ENCODE assay signal across 1 cellular context in genomic region chr6:2989332-2990178, GRCh38.
TF ChIP-seq lines count a peak whose summit lies in the region.

No MANE protein-coding gene starts in this region.

TF ChIP-seq in HepG2, 621 proteins besides CTCF, POLR2A, EP300 and RAD21 (continued from another document and continues in another):
- TF ChIP-seq FOXK2 (IDR thresholded peaks at IDR 0.05) (peak; percentile 99), JUND (CRISPR knock-in tag; IDR thresholded peaks at IDR 0.05) (no peak), ZFP82 (CRISPR knock-in tag; IDR thresholded peaks at IDR 0.05; ENCODE audit: borderline replicate concordance) (no peak; the same call in 1 of the 2 replicates), ETV5 (CRISPR knock-in tag; IDR thresholded peaks at IDR 0.05; ENCODE audit: borderline replicate concordance) (peak; percentile 33; the same call in 1 of the 2 replicates), ZBTB26 (CRISPR knock-in tag; IDR thresholded peaks at IDR 0.05; ENCODE audit: borderline replicate concordance) (0 out of 2 replicates have a peak, but pooled peaks have one; percentile 46), FOSL2 (CRISPR knock-in tag; IDR thresholded peaks at IDR 0.05) (peak; percentile 57), ARID4A (CRISPR knock-in tag; IDR thresholded peaks at IDR 0.05; ENCODE audit: borderline replicate concordance) (peak; percentile 53; the same call in 1 of the 2 replicates), ZNF354B (CRISPR knock-in tag; IDR thresholded peaks at IDR 0.05) (no peak), ELF3 (CRISPR knock-in tag; IDR thresholded peaks at IDR 0.05) (peak; percentile 10), MXD3 (CRISPR knock-in tag; IDR thresholded peaks at IDR 0.05) (peak; percentile 42; the same call in 1 of the 2 replicates), ATF7-NPFF (CRISPR knock-in tag; IDR thresholded peaks at IDR 0.05; ENCODE audit: low read depth) (no peak), ZNF782 (CRISPR knock-in tag; IDR thresholded peaks at IDR 0.05; ENCODE audit: borderline replicate concordance) (0 out of 2 replicates have a peak, but pooled peaks have one; percentile 60), GPN1 (CRISPR knock-in tag; IDR thresholded peaks at IDR 0.05; ENCODE audit: borderline replicate concordance) (no peak), ZNF558 (CRISPR knock-in tag; IDR thresholded peaks at IDR 0.05; ENCODE audit: borderline replicate concordance) (0 out of 2 replicates have a peak, but pooled peaks have one; percentile 8), AHR (CRISPR knock-in tag; IDR thresholded peaks at IDR 0.05) (no peak), ZNF564 (CRISPR knock-in tag; IDR thresholded peaks at IDR 0.05) (no peak), GATAD2A (CRISPR knock-in tag; IDR thresholded peaks at IDR 0.05) (peak; percentile 36), IKZF4 (CRISPR knock-in tag; IDR thresholded peaks at IDR 0.05; ENCODE audit: borderline replicate concordance, low read depth, not compliant biosample characterization) (no peak), SIX1 (CRISPR knock-in tag; IDR thresholded peaks at IDR 0.05; ENCODE audit: borderline replicate concordance) (no peak; the same call in 1 of the 2 replicates), NFRKB (IDR thresholded peaks at IDR 0.05) (peak; percentile 72), KLF6 (CRISPR knock-in tag; IDR thresholded peaks at IDR 0.05) (peak; percentile 65; the same call in 1 of the 2 replicates), PBX2 (CRISPR knock-in tag; IDR thresholded peaks at IDR 0.05) (no peak), ZNF761 (CRISPR knock-in tag; conservative IDR thresholded peaks at IDR 0.05) (0 out of 2 replicates have a peak, but pooled peaks have one; percentile 47), FOXP1 (IDR thresholded peaks at IDR 0.05) (peak; percentile 80), FOXP1 (CRISPR knock-in tag; IDR thresholded peaks at IDR 0.05) (peak; percentile 67), HMGXB4 (CRISPR knock-in tag; IDR thresholded peaks at IDR 0.05; ENCODE audit: borderline replicate concordance in 1 of 2, low read depth in 1 of 2) (peak in 1 of 2 experiments; percentile 20; a peak in 2 of 4 replicates), ZSCAN29 (CRISPR knock-in tag; conservative IDR thresholded peaks at IDR 0.05) (no peak; the same call in 1 of the 2 replicates), NFE2L1 (CRISPR knock-in tag; IDR thresholded peaks at IDR 0.05; ENCODE audit: borderline replicate concordance) (no peak), FOXA3 (CRISPR knock-in tag; IDR thresholded peaks at IDR 0.05) (peak; percentile 15), KLF11 (CRISPR knock-in tag; IDR thresholded peaks at IDR 0.05) (peak; percentile 83; the same call in 1 of the 2 replicates), ZNF337 (CRISPR knock-in tag; IDR thresholded peaks at IDR 0.05; ENCODE audit: borderline replicate concordance, low read depth) (no peak), SKIL (CRISPR knock-in tag; IDR thresholded peaks at IDR 0.05; ENCODE audit: borderline replicate concordance) (no peak), MTA3 (CRISPR knock-in tag; IDR thresholded peaks at IDR 0.05) (no peak), ZNF124 (CRISPR knock-in tag; IDR thresholded peaks at IDR 0.05) (no peak), ZNF609 (CRISPR knock-in tag; IDR thresholded peaks at IDR 0.05; ENCODE audit: borderline replicate concordance) (peak; percentile 54; the same call in 1 of the 2 replicates), SKI (IDR thresholded peaks at IDR 0.05; ENCODE audit: partially characterized antibody) (no peak), ELK4 (CRISPR knock-in tag; IDR thresholded peaks at IDR 0.05; ENCODE audit: borderline replicate concordance) (peak; percentile 99; the same call in 1 of the 2 replicates), MAFK (conservative IDR thresholded peaks at IDR 0.05 in 1 of 2, IDR thresholded peaks at IDR 0.05 in 1 of 2; ENCODE audit: low read length in 2 of 2) (peak in 1 of 2 experiments; percentile 5; a peak in 1 of 4 replicates), JUNB (CRISPR knock-in tag; IDR thresholded peaks at IDR 0.05; ENCODE audit: borderline replicate concordance) (no peak), ETV6 (CRISPR knock-in tag; conservative IDR thresholded peaks at IDR 0.05) (peak; percentile 50; the same call in 1 of the 2 replicates)
